In genomic region chr9:92723299-92723625, GRCh38 we compare ENCODE assay signal across 11 cellular contexts. TPM values are rescaled to one million over a fixed set of nuclear protein-coding genes. Genes with fewer than 3 reads are reported as not detected.
DNase-seq lines count a peak whose midpoint lies in the region; ATAC-seq and TF ChIP-seq lines count a peak whose summit lies in the region.
"Had no signal": no experiment of that assay in that cellular context is flagged by ENCODE, and none has a peak within 500 bp of the region (broad histone marks: within the 10 kb centered on the region; RNA-seq: fewer than 3 reads in every experiment).

No MANE protein-coding gene starts in this region.

- peak overlapping the region; percentile 24; the same call in 1 of the 2 replicates for H3K9ac ChIP-seq in SU-DHL-6 (ENCODE audit: low read length)
- H3K9ac ChIP-seq in smooth muscle cell (ENCODE audit: low read depth): peak overlapping the region; percentile 34

- 76% methylated on average over 3 of the region's 3 CpGs for WGBS in smooth muscle cell (ENCODE audit: low lambda C conversion rate)
- 86% methylated on average over 3 of the region's 3 CpGs for WGBS in esophagus muscularis mucosa

- H3K9me2 ChIP-seq in SU-DHL-6 (replicated peaks; ENCODE audit: insufficient read depth, low read length): no peaks in the 10 kb centered on the region

- no peak for TF ChIP-seq EP300 in esophagus muscularis mucosa (IDR thresholded peaks at IDR 0.05)

- TF ChIP-seq CTCF in SU-DHL-6 (IDR thresholded peaks at IDR 0.05; ENCODE audit: insufficient read depth, low read length, poor library complexity, severe bottlenecking): no peak
- no peak for TF ChIP-seq CTCF in smooth muscle cell (IDR thresholded peaks at IDR 0.05; ENCODE audit: borderline replicate concordance, insufficient read depth, poor library complexity, severe bottlenecking)
- TF ChIP-seq CTCF in esophagus muscularis mucosa (IDR thresholded peaks at IDR 0.05): no peak

- H3K27ac ChIP-seq in SU-DHL-6 (ENCODE audit: low read depth, low read length) (peak overlapping the region; percentile 87), smooth muscle cell (ENCODE audit: low read depth) (peak overlapping the region; percentile 89), SJCRH30 (no peak overlapping the region), esophagus muscularis mucosa (replicated peaks in 1 of 4) (no peak overlapping the region)
- H3K27ac ChIP-seq: tibial artery had no signal

- H3K4me1 ChIP-seq in smooth muscle cell (ENCODE audit: low read depth) (no peaks in the 10 kb centered on the region), SJCRH30 (peaks cover 18% of the 10 kb centered on the region), esophagus muscularis mucosa (peaks cover 20 to 40% (median 27%) of the 10 kb centered on the region in 4 donors)
- H3K4me1 ChIP-seq: tibial artery had no signal

- peaks cover 41% of the 10 kb centered on the region for H3F3A ChIP-seq in SU-DHL-6 (ENCODE audit: insufficient read depth)
- H3F3A ChIP-seq in smooth muscle cell (ENCODE audit: low read depth): no peaks in the 10 kb centered on the region

- TF ChIP-seq POLR2A in esophagus muscularis mucosa (IDR thresholded peaks at IDR 0.05; ENCODE audit: low read depth): no peak

- DNase-seq in GM04503 (ENCODE audit: low read depth) (peak; percentile 31), foreskin melanocyte (peak; percentile 95), smooth muscle cell (lab: John Stamatoyannopoulos, UW; ENCODE audit: unreplicated experiment) (no peak), SJCRH30 (no peak), esophagus muscularis mucosa (ENCODE audit: extremely low spot score) (no peak)
- no peak for DNase-seq in stimulated activated CD4-positive, alpha-beta T cell treated with anti-CD3 and anti-CD28 coated beads, Interleukin-4, amount 100 ng/mL, for 24 hours
- DNase-seq: activated CD4-positive, alpha-beta memory T cell treated with anti-CD3 and anti-CD28 coated beads for 36 hours; NCI-H1417 treated with DMSO at 0.1 percent for 48 hours; tibial artery had no signal

- intact Hi-C loops in esophagus muscularis mucosa (cut with DNase I): no loop called here

- H3K9me3 ChIP-seq in SU-DHL-6 (ENCODE audit: insufficient read depth, low read length) (no peaks in the 10 kb centered on the region), smooth muscle cell (replicated peaks; ENCODE audit: low read depth) (no peaks in the 10 kb centered on the region), SJCRH30 (replicated peaks) (no peaks in the 10 kb centered on the region), esophagus muscularis mucosa (no peaks in the 10 kb centered on the region)
- H3K9me3 ChIP-seq: tibial artery had no signal

- H2AFZ ChIP-seq in SU-DHL-6 (ENCODE audit: low read depth, low read length, severe bottlenecking) (no peak overlapping the region), smooth muscle cell (ENCODE audit: low read depth) (no peak overlapping the region)

- H4K20me1 ChIP-seq in SU-DHL-6 (ENCODE audit: low read depth, low read length) (peaks cover 2% of the 10 kb centered on the region; the same call in 1 of the 2 replicates), smooth muscle cell (ENCODE audit: low read depth) (peaks cover 60% of the 10 kb centered on the region)

- H3K4me2 ChIP-seq in SU-DHL-6 (ENCODE audit: low read depth, low read length, poor library complexity, severe bottlenecking) (peak overlapping the region; percentile 46), smooth muscle cell (no peak overlapping the region)

- H3K79me2 ChIP-seq in SU-DHL-6 (ENCODE audit: insufficient read depth, low read length): peaks cover 13% of the 10 kb centered on the region; the same call in 1 of the 2 replicates
- H3K79me2 ChIP-seq in smooth muscle cell (ENCODE audit: low read depth): peaks cover 4% of the 10 kb centered on the region

- no peak for ATAC-seq in HG03039 (IDR thresholded peaks at IDR 0.05; ENCODE audit: unreplicated experiment)

- no peak overlapping the region for H3K4me3 ChIP-seq in SU-DHL-6 (ENCODE audit: insufficient read depth, low read length, poor library complexity, severe bottlenecking)
- H3K4me3 ChIP-seq in smooth muscle cell: no peak overlapping the region
- H3K4me3 ChIP-seq in SJCRH30: no peak overlapping the region
- no peak overlapping the region for H3K4me3 ChIP-seq in esophagus muscularis mucosa
- H3K4me3 ChIP-seq: tibial artery had no signal

- H3K36me3 ChIP-seq in SU-DHL-6 (ENCODE audit: low read length): peaks cover 6% of the 10 kb centered on the region; the same call in 1 of the 2 replicates
- H3K36me3 ChIP-seq in smooth muscle cell (ENCODE audit: low read depth): no peaks in the 10 kb centered on the region
- peaks cover 62% of the 10 kb centered on the region for H3K36me3 ChIP-seq in SJCRH30
- H3K36me3 ChIP-seq in esophagus muscularis mucosa: peaks cover 34 to 88% (median 66%) of the 10 kb centered on the region in 4 donors

- H3K27me3 ChIP-seq in SU-DHL-6 (ENCODE audit: low read length): no peaks in the 10 kb centered on the region
- H3K27me3 ChIP-seq in smooth muscle cell (ENCODE audit: low read depth): no peaks in the 10 kb centered on the region
- H3K27me3 ChIP-seq in SJCRH30: no peaks in the 10 kb centered on the region
- H3K27me3 ChIP-seq in esophagus muscularis mucosa: no peaks in the 10 kb centered on the region
- H3K27me3 ChIP-seq: tibial artery had no signal

RNA-seq across cellular contexts. Expression of gene BICD2, which starts 41.4 kb away (rescaled TPM):
- total RNA-seq in smooth muscle cell: 29.1 and 32.2 TPM in 2 replicates
- polyA plus RNA-seq in smooth muscle cell: 27.5 and 28.1 TPM in 2 replicates
- 64.6 and 65.1 TPM in 2 replicates for total RNA-seq in SJCRH30 (2014; rRNA removed; shearing (Covaris generic))
- 10 to 100 TPM; 44.0 to 72.5 (median 57.3) TPM for total RNA-seq in esophagus muscularis mucosa

RNA-seq across cellular contexts. Expression of gene IPPK, which starts 53.3 kb away (rescaled TPM):
- 20.6 and 22.1 TPM in 2 replicates for total RNA-seq in smooth muscle cell
- polyA plus RNA-seq in smooth muscle cell: 9.4 and 13.1 TPM in 2 replicates
- 15.8 and 16.7 TPM in 2 replicates for total RNA-seq in SJCRH30 (2014; rRNA removed; shearing (Covaris generic))
- 1 to 10 TPM; 5.0 to 8.4 (median 6.1) TPM for total RNA-seq in esophagus muscularis mucosa

Comparison
In these comparisons a context has a peak if more than half of its experiments do, and no peak if none do; other contexts are left out.
1. DNase-seq: peak in GM04503 (single experiment) and foreskin melanocyte (single experiment); none in smooth muscle cell (single experiment), stimulated activated CD4-positive, alpha-beta T cell treated with anti-CD3 and anti-CD28 coated beads, Interleukin-4, amount 100 ng/mL, for 24 hours (single experiment), SJCRH30 (0 of 2) and esophagus muscularis mucosa (single experiment).
2. H3K27ac ChIP-seq: peak in SU-DHL-6 (single experiment) and smooth muscle cell (single experiment); none in SJCRH30 (single experiment) and esophagus muscularis mucosa (0 of 4).